ENCODE assay signal across 8 cellular contexts in the genomic region with DNA sequence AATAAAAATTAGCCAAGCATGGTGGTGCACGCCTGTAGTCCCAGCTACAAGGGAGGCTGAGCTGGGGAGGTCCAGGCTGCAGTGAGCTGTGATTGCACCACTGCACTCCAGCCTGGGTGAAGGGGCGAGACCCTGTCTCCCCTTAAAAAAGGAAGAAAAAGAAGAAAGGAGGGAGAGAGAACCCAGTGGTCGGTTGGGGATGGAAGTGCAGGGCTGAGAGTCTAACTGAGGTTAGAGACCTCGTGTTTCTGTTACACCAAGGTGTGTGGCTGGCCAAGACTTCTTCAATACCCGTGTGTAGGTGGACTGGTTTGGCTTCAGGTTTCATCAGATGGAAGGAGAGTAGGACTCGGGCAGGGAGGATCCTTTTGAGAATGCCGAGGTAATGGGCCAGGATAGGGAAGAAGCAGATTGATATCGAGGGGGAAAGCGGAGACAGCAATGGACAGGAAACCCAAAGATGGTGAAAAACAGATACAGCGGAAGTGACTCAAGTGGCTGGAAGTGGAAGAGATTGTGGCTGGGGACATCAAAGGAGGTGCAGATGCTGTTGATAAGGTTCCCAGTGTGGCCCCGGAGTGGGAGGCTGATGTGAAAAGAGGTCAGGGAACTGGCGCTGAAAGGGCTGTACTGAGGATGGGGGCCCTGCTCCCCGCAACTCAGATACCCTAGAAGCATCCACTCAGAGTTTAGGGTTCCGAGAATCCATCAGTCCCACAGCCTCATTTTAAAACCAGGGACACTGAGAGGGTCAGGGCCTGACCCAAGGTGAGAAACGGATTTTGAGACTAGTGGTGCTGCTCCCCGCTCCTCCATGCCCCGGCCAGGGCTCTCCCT. TPM values are rescaled to one million over a fixed set of nuclear protein-coding genes. Genes with fewer than 3 reads are reported as not detected.
DNase-seq lines count a peak whose midpoint lies in the region; ATAC-seq and TF ChIP-seq lines count a peak whose summit lies in the region.

No MANE protein-coding gene starts in this region.

- no peaks in the 10 kb centered on the region for H3K27me3 ChIP-seq in cardiac muscle cell
- no peaks in the 10 kb centered on the region for H3K27me3 ChIP-seq in transverse colon

- H3K4me3 ChIP-seq in cardiac muscle cell, result peak overlapping the region; percentile 49
- H3K4me3 ChIP-seq in transverse colon, result peak overlapping the region; percentile 42 to 75 (median 46)

- H3K4me3 Mint-ChIP-seq in naive thymus-derived CD8-positive, alpha-beta T cell, result peak overlapping the region; percentile 62 to 92 (median 84)

- H3K4me1 ChIP-seq in cardiac muscle cell (ENCODE audit: low read depth) (no peaks in the 10 kb centered on the region), transverse colon (peaks cover 14 to 53% (median 45%) of the 10 kb centered on the region in 4 donors)

- intact Hi-C loops in cardiac septum (cut with DNase I), result no loop called here
- intact Hi-C loops in transverse colon (cut with DNase I; ENCODE audit: low total_unique reads), result no loop called here

- peaks cover 32 to 50% (median 46%) of the 10 kb centered on the region in 4 donors for H3K4me1 Mint-ChIP-seq in naive thymus-derived CD8-positive, alpha-beta T cell

- no peak overlapping the region for H3K27ac ChIP-seq in cardiac muscle cell
- H3K27ac ChIP-seq in transverse colon, result peak overlapping the region; percentile 76 to 92 (median 88)

- POLR2A ChIA-PET in naive thymus-derived CD8-positive, alpha-beta T cell (lab: Charles Lee), result no interaction called here

- no peaks in the 10 kb centered on the region for H3K36me3 Mint-ChIP-seq in naive thymus-derived CD8-positive, alpha-beta T cell

- no peak for TF ChIP-seq EP300 in transverse colon (IDR thresholded peaks at IDR 0.05; ENCODE audit: low read depth)

- H3K9me3 Mint-ChIP-seq in naive thymus-derived CD8-positive, alpha-beta T cell, result peaks cover 0 to 2% (median 0%) of the 10 kb centered on the region in 9 donors

- H3K36me3 ChIP-seq in cardiac muscle cell (no peaks in the 10 kb centered on the region), transverse colon (no peaks in the 10 kb centered on the region)

- H3K9me3 ChIP-seq in cardiac muscle cell (ENCODE audit: low read depth) (no peaks in the 10 kb centered on the region), transverse colon (no peaks in the 10 kb centered on the region)

- peak overlapping the region; percentile 58 to 91 (median 80) for H3K27ac Mint-ChIP-seq in naive thymus-derived CD8-positive, alpha-beta T cell

- DNase-seq in cardiac muscle cell (ENCODE audit: low read depth in 1 of 2, low spot score in 1 of 2) (no peak), cardiac septum (ENCODE audit: low spot score) (no peak), transverse colon (no peak), NCI-H1694 treated with DMSO at 0.1 percent for 48 hours (lab: John Stamatoyannopoulos, UW) (no peak)
- DNase-seq in activated naive CD4-positive, alpha-beta T cell treated with Interleukin-2 at 50 U/mL for 16 hours, result peak; percentile 68
- peak in 9 of 10 donors; percentile 25 to 72 (median 51) for DNase-seq in naive thymus-derived CD8-positive, alpha-beta T cell

- TF ChIP-seq POLR2A in transverse colon (IDR thresholded peaks at IDR 0.05), result no peak

- no peak for TF ChIP-seq CTCF in cardiac muscle cell (IDR thresholded peaks at IDR 0.05; ENCODE audit: low read depth, low read length)
- no peak for TF ChIP-seq CTCF in transverse colon (IDR thresholded peaks at IDR 0.05)

- 54 to 66% methylated on average over 7 to 17 of the region's 17 CpGs for WGBS in transverse colon (ENCODE audit: low coverage in 1 of 2), 2 donors

- H3K27me3 Mint-ChIP-seq in naive thymus-derived CD8-positive, alpha-beta T cell, result peaks cover 0 to 9% (median 2%) of the 10 kb centered on the region in 5 donors

- peak; percentile 72 to 78 for ATAC-seq in naive thymus-derived CD8-positive, alpha-beta T cell
- no peak for ATAC-seq in HG03025 (IDR thresholded peaks at IDR 0.05; ENCODE audit: low FRiP score, unreplicated experiment)
- ATAC-seq in GM21381 (IDR thresholded peaks at IDR 0.05; ENCODE audit: unreplicated experiment), result no peak

- in situ Hi-C loops in transverse colon (cut with MboI; ENCODE audit: low pct_ligation_motif_present in 1 of 4, low pct_unique_long_range_greater_than_20kb in 1 of 4, low sequenced_read_pairs in 3 of 4), result no loop called here

RNA-seq across cellular contexts. Expression of gene UBXN10, which starts 0.7 kb away (rescaled TPM):
- total RNA-seq in cardiac muscle cell (1.8 TPM in 2 replicates), cardiac septum (0.30 TPM), transverse colon (10 to 100 TPM in 1 of 4 donors, 1 to 10 TPM in 3; 4.3 to 15.3 (median 5.8) TPM)
- polyA plus RNA-seq in cardiac muscle cell, result 0.79 and 1.3 TPM in 2 replicates
- not detected for total RNA-seq in naive thymus-derived CD8-positive, alpha-beta T cell
- under 1 TPM; 0.04 to 0.30 (median 0.07) TPM for polyA plus RNA-seq in naive thymus-derived CD8-positive, alpha-beta T cell

RNA-seq across cellular contexts. Expression of gene PLA2G2C, which starts 1.1 kb away (rescaled TPM):
- total RNA-seq in cardiac muscle cell (not detected in 2 replicates), cardiac septum (not detected), transverse colon (1 to 10 TPM in 1 of 4 donors, under 1 TPM in 2, not detected in 1; 0.14 to 4.1 (median 0.16) TPM)
- not detected in 2 replicates for polyA plus RNA-seq in cardiac muscle cell
- total RNA-seq in naive thymus-derived CD8-positive, alpha-beta T cell, result not detected
- polyA plus RNA-seq in naive thymus-derived CD8-positive, alpha-beta T cell, result not detected

RNA-seq across cellular contexts. Expression of gene PLA2G2F, which starts 46.1 kb away (rescaled TPM):
- total RNA-seq in cardiac muscle cell, result not detected in 2 replicates
- not detected in 2 replicates for polyA plus RNA-seq in cardiac muscle cell
- total RNA-seq in cardiac septum, result not detected
- total RNA-seq in naive thymus-derived CD8-positive, alpha-beta T cell, result not detected
- polyA plus RNA-seq in naive thymus-derived CD8-positive, alpha-beta T cell, result not detected
- under 1 TPM in 1 of 4 donors, not detected in 3; 0.32 TPM for total RNA-seq in transverse colon

Comparison
In these comparisons a context has a peak if more than half of its experiments do, and no peak if none do; other contexts are left out.
1. DNase-seq: peak in activated naive CD4-positive, alpha-beta T cell treated with Interleukin-2 at 50 U/mL for 16 hours (single experiment) and naive thymus-derived CD8-positive, alpha-beta T cell (9 of 10); none in cardiac muscle cell (0 of 2), cardiac septum (single experiment), transverse colon (single experiment) and NCI-H1694 treated with DMSO at 0.1 percent for 48 hours (single experiment).
2. ATAC-seq: peak in naive thymus-derived CD8-positive, alpha-beta T cell (2 of 2); none in HG03025 (single experiment) and GM21381 (single experiment).